Comparison of ENCODE assay signal across 20 cellular contexts in the genomic region with DNA sequence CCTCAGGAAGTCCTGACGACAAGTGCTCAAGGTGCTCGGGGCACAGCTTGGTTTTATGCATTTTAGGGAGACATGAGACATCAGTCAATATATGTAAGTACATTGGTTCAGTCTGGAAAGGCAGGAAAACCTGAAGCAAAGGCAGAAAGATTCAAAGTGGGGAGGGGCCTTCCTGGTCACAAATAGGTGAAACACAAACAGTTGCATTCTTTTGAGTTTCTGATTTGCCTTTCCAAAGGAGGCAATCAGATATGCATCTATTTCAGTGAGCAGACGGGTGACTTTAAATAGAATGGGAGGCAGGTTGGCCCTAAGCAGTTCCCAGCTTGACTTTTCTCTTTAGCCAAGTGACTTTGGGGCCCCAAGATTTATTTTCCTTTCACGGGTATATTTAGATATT. TPM values are rescaled to one million over a fixed set of nuclear protein-coding genes. Genes with fewer than 3 reads are reported as not detected.
DNase-seq lines count a peak whose midpoint lies in the region; ATAC-seq and TF ChIP-seq lines count a peak whose summit lies in the region.
"Had no signal": no experiment of that assay in that cellular context is flagged by ENCODE, and none has a peak within 500 bp of the region (broad histone marks: within the 10 kb centered on the region; RNA-seq: fewer than 3 reads in every experiment).

No MANE protein-coding gene starts in this region.

- H3K23me2 ChIP-seq in H9 (ENCODE audit: insufficient read length, low read depth, low read length, poor library complexity, severe bottlenecking) = no peaks in the 10 kb centered on the region

- H2BK5ac ChIP-seq in H9 (ENCODE audit: insufficient read length, low read length) = no peak overlapping the region

- H3K4me1 ChIP-seq in H9 (ENCODE audit: insufficient read depth, low read length) (peaks cover 7% of the 10 kb centered on the region; the same call in 1 of the 2 replicates), sigmoid colon (no peaks in the 10 kb centered on the region), left lung (peaks cover 0 to 7% of the 10 kb centered on the region in 2 donors)
- H3K4me1 ChIP-seq in naive thymus-derived CD4-positive, alpha-beta T cell (ENCODE audit: control insufficient read depth in 2 of 2, insufficient read depth in 2 of 2, low read length in 2 of 2) = peaks cover 0 to 23% of the 10 kb centered on the region in 2 donors
- H3K4me1 ChIP-seq in effector memory CD4-positive, alpha-beta T cell (ENCODE audit: control insufficient read depth, insufficient read depth, low read length, poor library complexity, severe bottlenecking) = peaks cover 10% of the 10 kb centered on the region
- H3K4me1 ChIP-seq: breast epithelium, colonic mucosa, uterus had no signal

- CTCF ChIA-PET in naive thymus-derived CD4-positive, alpha-beta T cell (lab: Charles Lee) = no interaction called here

- no peaks in the 10 kb centered on the region for H4K20me1 ChIP-seq in H9 (ENCODE audit: control insufficient read depth, insufficient read depth, insufficient read length)

- no peak overlapping the region for H2AFZ ChIP-seq in H9 (ENCODE audit: low read length)

- no peak overlapping the region for H4K91ac ChIP-seq in H9 (ENCODE audit: insufficient read length, low read depth, low read length)

- peak overlapping the region; percentile 22 for H3K4me2 ChIP-seq in H9 (ENCODE audit: insufficient read depth, insufficient read length, low read length)

- H3T11ph ChIP-seq in H9 (ENCODE audit: low read length) = no peak overlapping the region

- no CpG with 5 or more reads among the region's 4 CpGs for WGBS in H9 (ENCODE audit: extremely low coverage, insufficient read length, low lambda C conversion rate)
- 40 to 43% methylated on average over 4 of the region's 4 CpGs for WGBS in sigmoid colon, 2 donors

- H3K27ac Mint-ChIP-seq in activated T-cell treated with anti-CD3 and anti-CD28 coated beads, Interleukin-2, amount 50 U/mL, for 72 hours = peak overlapping the region; percentile 61
- peak overlapping the region in 1 of 3 experiments; percentile 52; a peak in 2 of 7 replicates for H3K27ac Mint-ChIP-seq in H9
- no peak overlapping the region for H3K27ac Mint-ChIP-seq in central memory CD8-positive, alpha-beta T cell (ENCODE audit: low read depth)
- no peak overlapping the region for H3K27ac Mint-ChIP-seq in naive thymus-derived CD4-positive, alpha-beta T cell

- H3K23ac ChIP-seq in H9 (ENCODE audit: insufficient read length, low read depth, low read length) = no peak overlapping the region

- no peak overlapping the region for H4K5ac ChIP-seq in H9 (ENCODE audit: insufficient read length, low read depth, low read length)

- no peak for DNase-seq in activated T-cell treated with anti-CD3 and anti-CD28 coated beads, Interleukin-2, amount 50 U/mL, for 72 hours
- DNase-seq in activated T-cell treated with anti-CD3 and anti-CD28 coated beads, Interleukin-2, amount 50 U/mL, for 4 hours = no peak
- DNase-seq in H9 = no peak
- no peak for DNase-seq in central memory CD8-positive, alpha-beta T cell (ENCODE audit: low spot score in 2 of 2)
- DNase-seq in sigmoid colon = peak; percentile 2
- DNase-seq in left lung = no peak
- no peak for DNase-seq in naive thymus-derived CD4-positive, alpha-beta T cell
- DNase-seq in effector memory CD4-positive, alpha-beta T cell = no peak
- DNase-seq: activated T-cell treated with anti-CD3 and anti-CD28 coated beads for 4 hours, amygdala, colonic mucosa, kidney glomerular epithelial cell, NCI-H1417, NCI-H2081 treated with DMSO at 0.1 percent for 48 hours, NCI-H774, uterus, WERI-Rb-1 had no signal

- H3K27ac ChIP-seq in H9 (ENCODE audit: insufficient read length, low read depth, low read length) = no peak overlapping the region
- H3K27ac ChIP-seq in sigmoid colon = no peak overlapping the region
- H3K27ac ChIP-seq in left lung = no peak overlapping the region
- no peak overlapping the region for H3K27ac ChIP-seq in naive thymus-derived CD4-positive, alpha-beta T cell (ENCODE audit: low read depth, low read length)
- no peak overlapping the region for H3K27ac ChIP-seq in effector memory CD4-positive, alpha-beta T cell (ENCODE audit: insufficient read depth, low read length, poor library complexity, severe bottlenecking)
- H3K27ac ChIP-seq: breast epithelium, RWPE1, uterus, WERI-Rb-1 had no signal

- TF ChIP-seq POLR2A in sigmoid colon (IDR thresholded peaks at IDR 0.05) = no peak

- no peaks in the 10 kb centered on the region for H3K27me3 ChIP-seq in H9 (ENCODE audit: insufficient read depth, low read length)
- H3K27me3 ChIP-seq in sigmoid colon = peaks cover 0 to 5% (median 0%) of the 10 kb centered on the region in 3 donors
- H3K27me3 ChIP-seq in left lung = peaks cover 0 to 5% of the 10 kb centered on the region in 2 donors
- no peaks in the 10 kb centered on the region for H3K27me3 ChIP-seq in naive thymus-derived CD4-positive, alpha-beta T cell (ENCODE audit: control insufficient read depth in 2 of 2, insufficient read depth in 2 of 2, low read length in 2 of 2)
- no peaks in the 10 kb centered on the region for H3K27me3 ChIP-seq in effector memory CD4-positive, alpha-beta T cell (replicated peaks; ENCODE audit: control insufficient read depth, insufficient read depth, low read length, poor library complexity, severe bottlenecking)
- H3K27me3 ChIP-seq: breast epithelium, colonic mucosa, uterus had no signal

- no peak overlapping the region for H3K4me3 ChIP-seq in sigmoid colon
- H3K4me3 ChIP-seq in left lung = no peak overlapping the region
- H3K4me3 ChIP-seq in naive thymus-derived CD4-positive, alpha-beta T cell (ENCODE audit: low read length) = no peak overlapping the region
- no peak overlapping the region for H3K4me3 ChIP-seq in effector memory CD4-positive, alpha-beta T cell (ENCODE audit: insufficient read depth, low read depth, low read length, poor library complexity, severe bottlenecking)
- H3K4me3 ChIP-seq: breast epithelium, colonic mucosa, lung, uterus had no signal

- peak overlapping the region in 1 of 2 donors; percentile 47 for H3K4me3 Mint-ChIP-seq in activated T-cell treated with anti-CD3 and anti-CD28 coated beads, Interleukin-2, amount 50 U/mL, for 72 hours
- H3K4me3 Mint-ChIP-seq in activated T-cell treated with anti-CD3 and anti-CD28 coated beads, Interleukin-2, amount 50 U/mL, for 4 hours = no peak overlapping the region
- H3K4me3 Mint-ChIP-seq in H9 = peak overlapping the region in 1 of 2 experiments; percentile 43; a peak in 2 of 5 replicates
- H3K4me3 Mint-ChIP-seq in central memory CD8-positive, alpha-beta T cell = peak overlapping the region; percentile 50
- peak overlapping the region in 1 of 10 donors; percentile 23 for H3K4me3 Mint-ChIP-seq in naive thymus-derived CD4-positive, alpha-beta T cell

- H3K79me1 ChIP-seq in H9 (ENCODE audit: insufficient read depth, low read depth, low read length, poor library complexity, severe bottlenecking) = no peaks in the 10 kb centered on the region

- no peak overlapping the region for H2BK12ac ChIP-seq in H9 (ENCODE audit: insufficient read length, low read depth, low read length)

- no peaks in the 10 kb centered on the region for H3K36me3 Mint-ChIP-seq in activated T-cell treated with anti-CD3 and anti-CD28 coated beads, Interleukin-2, amount 50 U/mL, for 72 hours (ENCODE audit: insufficient read depth in 2 of 2)
- H3K36me3 Mint-ChIP-seq in activated T-cell treated with anti-CD3 and anti-CD28 coated beads, Interleukin-2, amount 50 U/mL, for 4 hours (ENCODE audit: insufficient read depth) = no peaks in the 10 kb centered on the region
- H3K36me3 Mint-ChIP-seq in H9 (ENCODE audit: insufficient read depth in 1 of 3, low read depth in 3 of 3) = no peaks in the 10 kb centered on the region; a peak in 1 of 7 replicates
- peaks cover 4% of the 10 kb centered on the region for H3K36me3 Mint-ChIP-seq in central memory CD8-positive, alpha-beta T cell (ENCODE audit: insufficient read depth)
- peaks cover 0 to 8% (median 0%) of the 10 kb centered on the region in 5 donors for H3K36me3 Mint-ChIP-seq in naive thymus-derived CD4-positive, alpha-beta T cell

- H3K9me3 ChIP-seq in H9 (ENCODE audit: control insufficient read depth, low read depth, low read length) (no peaks in the 10 kb centered on the region), sigmoid colon (no peaks in the 10 kb centered on the region), left lung (no peaks in the 10 kb centered on the region)
- no peaks in the 10 kb centered on the region for H3K9me3 ChIP-seq in naive thymus-derived CD4-positive, alpha-beta T cell (ENCODE audit: control insufficient read depth in 2 of 3, low read length in 3 of 3)
- H3K9me3 ChIP-seq in effector memory CD4-positive, alpha-beta T cell (ENCODE audit: control insufficient read depth, low read length) = no peaks in the 10 kb centered on the region
- H3K9me3 ChIP-seq: breast epithelium, colonic mucosa, uterus had no signal

- no peak for ATAC-seq in activated T-cell treated with anti-CD3 and anti-CD28 coated beads, Interleukin-2, amount 50 U/mL, for 72 hours (replicated peaks in 1 of 2)
- ATAC-seq in activated T-cell treated with anti-CD3 and anti-CD28 coated beads, Interleukin-2, amount 50 U/mL, for 4 hours = no peak
- no peak for ATAC-seq in central memory CD8-positive, alpha-beta T cell (replicated peaks; ENCODE audit: extremely low read depth, poor library complexity, severe bottlenecking)
- no peak for ATAC-seq in left lung
- ATAC-seq in naive thymus-derived CD4-positive, alpha-beta T cell = no peak

- H2BK15ac ChIP-seq in H9 (ENCODE audit: low read depth, low read length) = no peak overlapping the region

- H3K9me3 Mint-ChIP-seq in activated T-cell treated with anti-CD3 and anti-CD28 coated beads, Interleukin-2, amount 50 U/mL, for 72 hours = no peaks in the 10 kb centered on the region
- no peaks in the 10 kb centered on the region for H3K9me3 Mint-ChIP-seq in activated T-cell treated with anti-CD3 and anti-CD28 coated beads, Interleukin-2, amount 50 U/mL, for 4 hours
- peaks cover 0 to 5% of the 10 kb centered on the region in 2 experiments; a peak in 2 of 5 replicates for H3K9me3 Mint-ChIP-seq in H9
- no peaks in the 10 kb centered on the region for H3K9me3 Mint-ChIP-seq in central memory CD8-positive, alpha-beta T cell
- no peaks in the 10 kb centered on the region for H3K9me3 Mint-ChIP-seq in naive thymus-derived CD4-positive, alpha-beta T cell

- H2AK5ac ChIP-seq in H9 (ENCODE audit: insufficient read length, low read length) = no peak overlapping the region

- intact Hi-C loops in sigmoid colon (cut with DNase I) (no loop called here), left lung (cut with DNase I) (no loop called here)
- intact Hi-C loops in naive thymus-derived CD4-positive, alpha-beta T cell (cut with micrococcal nuclease) = no loop called here

- H4K8ac ChIP-seq in H9 (replicated peaks; ENCODE audit: insufficient read length, low read depth, low read length) = no peak overlapping the region

- TF ChIP-seq CTCF in H9 (conservative IDR thresholded peaks at IDR 0.05) (no peak), sigmoid colon (IDR thresholded peaks at IDR 0.05) (no peak), left lung (IDR thresholded peaks at IDR 0.05) (no peak)

- no peaks in the 10 kb centered on the region for H3K36me3 ChIP-seq in sigmoid colon
- H3K36me3 ChIP-seq in left lung = no peaks in the 10 kb centered on the region
- H3K36me3 ChIP-seq in naive thymus-derived CD4-positive, alpha-beta T cell (ENCODE audit: control insufficient read depth in 2 of 3, insufficient read depth in 3 of 3, low read length in 3 of 3) = no peaks in the 10 kb centered on the region
- no peaks in the 10 kb centered on the region for H3K36me3 ChIP-seq in effector memory CD4-positive, alpha-beta T cell (ENCODE audit: control insufficient read depth, insufficient read depth, low read length)
- H3K36me3 ChIP-seq: breast epithelium, colonic mucosa, uterus, WERI-Rb-1 had no signal

- no peaks in the 10 kb centered on the region for H3K79me2 ChIP-seq in H9 (ENCODE audit: insufficient read depth, low read length)

- no peak for TF ChIP-seq EP300 in sigmoid colon (IDR thresholded peaks at IDR 0.05)

- no peak overlapping the region for H3K18ac ChIP-seq in H9 (ENCODE audit: insufficient read length, low read depth, low read length)

- no peaks in the 10 kb centered on the region for H3K27me3 Mint-ChIP-seq in activated T-cell treated with anti-CD3 and anti-CD28 coated beads, Interleukin-2, amount 50 U/mL, for 72 hours (ENCODE audit: low read depth)
- H3K27me3 Mint-ChIP-seq in activated T-cell treated with anti-CD3 and anti-CD28 coated beads, Interleukin-2, amount 50 U/mL, for 4 hours (ENCODE audit: low read depth) = no peaks in the 10 kb centered on the region
- H3K27me3 Mint-ChIP-seq in H9 (ENCODE audit: low read depth) = peaks cover 55% of the 10 kb centered on the region
- no peaks in the 10 kb centered on the region for H3K27me3 Mint-ChIP-seq in central memory CD8-positive, alpha-beta T cell
- peaks cover 0 to 3% (median 0%) of the 10 kb centered on the region in 5 donors for H3K27me3 Mint-ChIP-seq in naive thymus-derived CD4-positive, alpha-beta T cell

- no peak overlapping the region for H3K4ac ChIP-seq in H9 (ENCODE audit: low read depth, low read length)

- H2BK20ac ChIP-seq in H9 (ENCODE audit: low read depth, low read length, poor library complexity, severe bottlenecking) = no peak overlapping the region

- peaks cover 32% of the 10 kb centered on the region for H3K4me1 Mint-ChIP-seq in activated T-cell treated with anti-CD3 and anti-CD28 coated beads, Interleukin-2, amount 50 U/mL, for 72 hours (ENCODE audit: low read depth)
- H3K4me1 Mint-ChIP-seq in activated T-cell treated with anti-CD3 and anti-CD28 coated beads, Interleukin-2, amount 50 U/mL, for 4 hours (ENCODE audit: low read depth) = peaks cover 19% of the 10 kb centered on the region
- peaks cover 40 to 62% of the 10 kb centered on the region in 2 experiments for H3K4me1 Mint-ChIP-seq in H9
- H3K4me1 Mint-ChIP-seq in central memory CD8-positive, alpha-beta T cell = peaks cover 24% of the 10 kb centered on the region
- peaks cover 0 to 44% (median 8%) of the 10 kb centered on the region in 7 donors for H3K4me1 Mint-ChIP-seq in naive thymus-derived CD4-positive, alpha-beta T cell

- H3K9ac ChIP-seq in H9 (ENCODE audit: extremely low read depth, insufficient read length, low read length) = no peak overlapping the region

- no peak overlapping the region for H2BK120ac ChIP-seq in H9 (ENCODE audit: low read depth, low read length, poor library complexity, severe bottlenecking)

- no peak overlapping the region for H3K56ac ChIP-seq in H9 (ENCODE audit: insufficient read length, low read depth, low read length)

- POLR2A ChIA-PET in naive thymus-derived CD4-positive, alpha-beta T cell (lab: Charles Lee) = interaction anchor here (0.5 kb wide), 1 partner anchor 13 kb away, joined by 3 read pairs; no protein-coding TSS in a partner anchor

- H3K14ac ChIP-seq in H9 (ENCODE audit: insufficient read depth, low read length) = no peak overlapping the region

RNA-seq across cellular contexts. Expression of gene RNF187, which starts 8.9 kb away (rescaled TPM):
- total RNA-seq in activated T-cell treated with anti-CD3 and anti-CD28 coated beads, Interleukin-2, amount 50 U/mL, for 72 hours = 100 to 1,000 TPM; 306 to 339 TPM
- 100 to 1,000 TPM in 2 of 3 donors, 10 to 100 TPM in 1; 99.6 to 108 (median 106) TPM for total RNA-seq in activated T-cell treated with anti-CD3 and anti-CD28 coated beads, Interleukin-2, amount 50 U/mL, for 4 hours
- total RNA-seq in H9 (2021) (63.4 and 67.2 TPM in 2 replicates), sigmoid colon (10 to 100 TPM; 17.3 to 24.4 (median 22.6) TPM), left lung (100 to 1,000 TPM in 1 of 2 donors, 10 to 100 TPM in 1; 84.5 to 103 TPM)
- polyA plus RNA-seq in sigmoid colon = 10 to 100 TPM; 23.4 to 39.8 (median 28.2) TPM
- total RNA-seq in naive thymus-derived CD4-positive, alpha-beta T cell = 100 to 1,000 TPM in 1 of 5 experiments, 10 to 100 TPM in 4; 64.4 to 133 (median 69.0) TPM
- 10 to 100 TPM; 16.5 to 46.1 TPM for polyA plus RNA-seq in naive thymus-derived CD4-positive, alpha-beta T cell
